ENCODE assay signal across 15 cellular contexts in genomic region chr14:91171291-91171690, GRCh38. TPM values are rescaled to one million over a fixed set of nuclear protein-coding genes. Genes with fewer than 3 reads are reported as not detected.
A peak's percentile ranks its signal among the peaks of the same experiment; 100 is the strongest.
DNase-seq lines count a peak whose midpoint lies in the region; ATAC-seq and TF ChIP-seq lines count a peak whose summit lies in the region.
"Had no signal": no experiment of that assay in that cellular context is flagged by ENCODE, and none has a peak within 500 bp of the region (broad histone marks: within the 10 kb centered on the region; RNA-seq: fewer than 3 reads in every experiment).

No MANE protein-coding gene starts in this region.

- no peaks in the 10 kb centered on the region for H3K9me3 Mint-ChIP-seq in activated CD8-positive, alpha-beta T cell treated with anti-CD3 and anti-CD28 coated beads, Interleukin-2, amount 10 ng/mL, durations not matched to agents 7 days and 5 days (ENCODE audit: insufficient read depth)

- peaks cover 14% of the 10 kb centered on the region for H3K4me1 Mint-ChIP-seq in activated CD8-positive, alpha-beta T cell treated with anti-CD3 and anti-CD28 coated beads, Interleukin-2, amount 10 ng/mL, durations not matched to agents 7 days and 5 days (ENCODE audit: low read depth)

- CTCF ChIA-PET in activated CD8-positive, alpha-beta T cell treated with anti-CD3 and anti-CD28 coated beads, Interleukin-2, amount 10 ng/mL, durations not matched to agents 7 days and 5 days (lab: Charles Lee) = interaction anchor here (1.0 to 9.8 kb wide), 6 partner anchors 21 to 268 kb away, joined by 3 to 179 read pairs (median 13); no protein-coding TSS in a partner anchor

- peaks cover 48% of the 10 kb centered on the region for H3K36me3 Mint-ChIP-seq in activated CD8-positive, alpha-beta T cell treated with anti-CD3 and anti-CD28 coated beads, Interleukin-2, amount 10 ng/mL, durations not matched to agents 7 days and 5 days (ENCODE audit: low read depth)

- no peak for TF ChIP-seq EP300 in stomach (IDR thresholded peaks at IDR 0.05)

- no peaks in the 10 kb centered on the region for H3K27me3 Mint-ChIP-seq in activated CD8-positive, alpha-beta T cell treated with anti-CD3 and anti-CD28 coated beads, Interleukin-2, amount 10 ng/mL, durations not matched to agents 7 days and 5 days (ENCODE audit: low read depth)

- POLR2A ChIA-PET in activated CD8-positive, alpha-beta T cell treated with anti-CD3 and anti-CD28 coated beads, Interleukin-2, amount 10 ng/mL, durations not matched to agents 7 days and 5 days (lab: Charles Lee) = no interaction called here

- peak in 1 of 2 donors; percentile 16 for TF ChIP-seq CTCF in right atrium auricular region (IDR thresholded peaks at IDR 0.05)
- TF ChIP-seq CTCF in stomach (IDR thresholded peaks at IDR 0.05) = no peak

- H3K9me3 ChIP-seq in right atrium auricular region = no peaks in the 10 kb centered on the region
- H3K9me3 ChIP-seq in stomach = no peaks in the 10 kb centered on the region
- H3K9me3 ChIP-seq: ascending aorta had no signal

- H3K27me3 ChIP-seq in right atrium auricular region (no peaks in the 10 kb centered on the region), stomach (no peaks in the 10 kb centered on the region)
- H3K27me3 ChIP-seq: ascending aorta had no signal

- ATAC-seq in activated CD8-positive, alpha-beta T cell treated with anti-CD3 and anti-CD28 coated beads, Interleukin-2, amount 10 ng/mL, durations not matched to agents 7 days and 5 days = no peak
- ATAC-seq in HG02623 (IDR thresholded peaks at IDR 0.05; ENCODE audit: unreplicated experiment) = no peak

- no peak overlapping the region for H3K4me3 Mint-ChIP-seq in activated CD8-positive, alpha-beta T cell treated with anti-CD3 and anti-CD28 coated beads, Interleukin-2, amount 10 ng/mL, durations not matched to agents 7 days and 5 days

- H3K27ac ChIP-seq in right atrium auricular region (peak overlapping the region; percentile 60 to 71), stomach (peak overlapping the region in 3 of 5 donors; percentile 62 to 77 (median 64))
- H3K27ac ChIP-seq: 22Rv1, GM23248 had no signal

- WGBS in stomach, 5 donors = 60 to 85% (median 82%) methylated on average over 4 to 5 of the region's 5 CpGs

- peak overlapping the region; percentile 54 for H3K27ac Mint-ChIP-seq in activated CD8-positive, alpha-beta T cell treated with anti-CD3 and anti-CD28 coated beads, Interleukin-2, amount 10 ng/mL, durations not matched to agents 7 days and 5 days

- intact Hi-C loops in stomach (cut with DNase I; ENCODE audit: low total_unique reads) = loop anchor here (5.0 kb wide), 1 partner anchor 269 kb away; no protein-coding TSS in a partner anchor

- H3K36me3 ChIP-seq in right atrium auricular region (peaks cover 40% of the 10 kb centered on the region), stomach (peaks cover 52 to 95% (median 86%) of the 10 kb centered on the region in 4 donors)

- DNase-seq in DMS 273 (lab: John Stamatoyannopoulos, UW; ENCODE audit: unreplicated experiment) (peak; percentile 75), DMS 273 treated with DMSO at 0.1 percent for 48 hours (lab: John Stamatoyannopoulos, UW) (no peak), right atrium auricular region (ENCODE audit: low spot score) (no peak), stomach (no peak), LoVo (ENCODE audit: low spot score) (no peak)
- no peak for DNase-seq in activated CD8-positive, alpha-beta T cell treated with anti-CD3 and anti-CD28 coated beads, Interleukin-2, amount 10 ng/mL, durations not matched to agents 7 days and 5 days
- no peak for DNase-seq in NK-92 treated with Interleukin-12 subunit alpha and Interleukin-12 subunit beta, amount 100 ng/mL, for 24 hours (lab: John Stamatoyannopoulos, UW)
- DNase-seq: GM23248; MV-4-11; NCI-H2081; stimulated activated CD4-positive, alpha-beta T cell treated with anti-CD3 and anti-CD28 coated beads, Interleukin-4, amount 100 ng/mL, for 24 hours had no signal

- H3K4me1 ChIP-seq in right atrium auricular region (peaks cover 0 to 32% of the 10 kb centered on the region in 2 donors), stomach (peaks cover 16 to 58% (median 30%) of the 10 kb centered on the region in 4 donors)

- no peak overlapping the region for H3K4me3 ChIP-seq in right atrium auricular region
- no peak overlapping the region for H3K4me3 ChIP-seq in stomach
- H3K4me3 ChIP-seq: GM23248, skin epidermis had no signal

- TF ChIP-seq POLR2A in stomach (IDR thresholded peaks at IDR 0.05) = no peak

RNA-seq across cellular contexts. Expression of gene DGLUCY, which starts 57.4 kb away (rescaled TPM):
- 100 to 1,000 TPM; 111 to 119 TPM for total RNA-seq in activated CD8-positive, alpha-beta T cell treated with anti-CD3 and anti-CD28 coated beads, Interleukin-2, amount 10 ng/mL, durations not matched to agents 7 days and 5 days
- 100 to 1,000 TPM in 1 of 2 donors, 10 to 100 TPM in 1; 81.8 to 136 TPM for total RNA-seq in right atrium auricular region
- total RNA-seq in stomach = 100 to 1,000 TPM in 2 of 5 donors, 10 to 100 TPM in 3; 54.3 to 122 (median 87.9) TPM
- 10 to 100 TPM; 24.1 to 32.9 (median 28.9) TPM for polyA plus RNA-seq in stomach
